In the genomic region with DNA sequence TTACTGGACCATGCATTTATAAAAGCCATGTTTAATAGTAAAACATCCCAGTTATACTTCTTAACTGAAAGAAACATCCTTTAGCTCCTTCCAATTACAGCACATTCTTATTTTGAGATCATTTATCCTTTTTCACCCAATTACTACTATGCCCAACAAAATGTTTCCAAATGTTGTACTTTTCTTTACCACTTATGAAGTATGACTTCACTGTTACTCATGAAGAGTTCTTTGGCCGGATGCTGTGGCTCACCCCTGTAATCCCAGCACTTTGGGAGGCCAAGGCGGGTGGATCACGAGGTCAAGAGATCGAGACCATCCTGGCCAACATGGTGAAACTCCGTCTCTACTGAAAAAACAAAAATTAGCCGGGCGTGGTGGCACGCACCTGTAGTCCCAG, we compare ENCODE assay signal across 4 cellular contexts. TPM values are rescaled to one million over a fixed set of nuclear protein-coding genes. Genes with fewer than 3 reads are reported as not detected.
"Had no signal": no experiment of that assay in that cellular context is flagged by ENCODE, and none has a peak within 500 bp of the region (broad histone marks: within the 10 kb centered on the region; RNA-seq: fewer than 3 reads in every experiment).

No MANE protein-coding gene starts in this region.

RNA-seq across cellular contexts. Expression of gene NKAPL, which starts 58.8 kb away (rescaled TPM):
- total RNA-seq: mesothelial cell of epicardium, osteocyte, smooth muscle cell, vagina had no signal
